In genomic region chr17:1031711-1032110, GRCh38 we compare ENCODE assay signal across 13 cellular contexts. TPM values are rescaled to one million over a fixed set of nuclear protein-coding genes. Genes with fewer than 3 reads are reported as not detected.
A peak's percentile ranks its signal among the peaks of the same experiment; 100 is the strongest.
DNase-seq lines count a peak whose midpoint lies in the region; ATAC-seq and TF ChIP-seq lines count a peak whose summit lies in the region.
"Had no signal": no experiment of that assay in that cellular context is flagged by ENCODE, and none has a peak within 500 bp of the region (broad histone marks: within the 10 kb centered on the region; RNA-seq: fewer than 3 reads in every experiment).

No MANE protein-coding gene starts in this region.

- peak overlapping the region; percentile 90 for H3K4me2 ChIP-seq in GM23338
- H3K4me2 ChIP-seq: PC-9 had no signal

- H3K27ac ChIP-seq in GM23338 (ENCODE audit: low read depth) = no peak overlapping the region
- H3K27ac ChIP-seq in endodermal cell (ENCODE audit: low read depth, low read length) = no peak overlapping the region
- H3K27ac ChIP-seq: PC-9 had no signal

- H3K27me3 ChIP-seq in GM23338 (ENCODE audit: insufficient read depth) = no peaks in the 10 kb centered on the region; the same call in 1 of the 2 replicates
- peaks cover 24% of the 10 kb centered on the region for H3K27me3 ChIP-seq in endodermal cell (ENCODE audit: control insufficient read depth, insufficient read depth, low read length, poor library complexity, severe bottlenecking)

- H3K27ac Mint-ChIP-seq in GM23338 (no peak overlapping the region), endodermal cell (no peak overlapping the region)
- no peak overlapping the region for H3K27ac Mint-ChIP-seq in activated T-helper 17 cell treated with anti-CD3 and anti-CD28 coated beads, Interleukin-2, amount 50 U/mL, for 72 hours
- H3K27ac Mint-ChIP-seq: activated B cell treated with CpG ODN at 0.5 μM for 24 hours; activated naive CD4-positive, alpha-beta T cell treated with anti-CD3 and anti-CD28 coated beads for 36 hours had no signal

- H3K36me3 Mint-ChIP-seq in GM23338 (ENCODE audit: low read depth) (0 out of 3 replicates have a peak, but pooled peaks cover 3% of the 10 kb centered on the region), endodermal cell (ENCODE audit: low read depth) (no peaks in the 10 kb centered on the region)
- H3K36me3 Mint-ChIP-seq in activated T-helper 17 cell treated with anti-CD3 and anti-CD28 coated beads, Interleukin-2, amount 50 U/mL, for 72 hours (ENCODE audit: low read depth) = peaks cover 5% of the 10 kb centered on the region

- H3F3A ChIP-seq in GM23338 (replicated peaks; ENCODE audit: low read depth) = no peaks in the 10 kb centered on the region

- no peaks in the 10 kb centered on the region; the same call in 1 of the 2 replicates for H4K20me1 ChIP-seq in GM23338 (replicated peaks; ENCODE audit: insufficient read depth)

- H3K4me3 ChIP-seq in GM23338 = peak overlapping the region; percentile 77
- H3K4me3 ChIP-seq in endodermal cell (ENCODE audit: low read length) = no peak overlapping the region
- peak overlapping the region; percentile 22 for H3K4me3 ChIP-seq in skeletal muscle cell (ENCODE audit: low read depth, low read length)
- H3K4me3 ChIP-seq: PC-9 had no signal

- WGBS in endodermal cell (ENCODE audit: insufficient coverage in 1 of 2, insufficient read length in 1 of 2), 2 experiments = 0 to 5% methylated on average over 7 to 23 of the region's 35 CpGs

- H3K4me3 Mint-ChIP-seq in GM23338 = peak overlapping the region; percentile 76; the same call in 2 of the 3 replicates
- peak overlapping the region; percentile 42 for H3K4me3 Mint-ChIP-seq in endodermal cell
- no peak overlapping the region for H3K4me3 Mint-ChIP-seq in activated T-helper 17 cell treated with anti-CD3 and anti-CD28 coated beads, Interleukin-2, amount 50 U/mL, for 72 hours
- H3K4me3 Mint-ChIP-seq: activated B cell treated with CpG ODN at 0.5 μM for 24 hours; activated naive CD4-positive, alpha-beta T cell treated with anti-CD3 and anti-CD28 coated beads for 36 hours had no signal

- no peaks in the 10 kb centered on the region for H3K9me3 ChIP-seq in endodermal cell (ENCODE audit: control insufficient read depth, low read length)
- H3K9me3 ChIP-seq: Caco-2 had no signal

- H2AFZ ChIP-seq in GM23338 = no peak overlapping the region; the same call in 1 of the 2 replicates
- H2AFZ ChIP-seq: PC-9 had no signal

- no peaks in the 10 kb centered on the region for H3K9me2 ChIP-seq in GM23338 (ENCODE audit: insufficient read depth)

- H3K79me2 ChIP-seq in GM23338 (replicated peaks; ENCODE audit: insufficient read depth) = no peaks in the 10 kb centered on the region

- H3K4me1 ChIP-seq in GM23338 (ENCODE audit: insufficient read depth) (no peaks in the 10 kb centered on the region), endodermal cell (ENCODE audit: control insufficient read depth, insufficient read depth, low read length) (no peaks in the 10 kb centered on the region)
- H3K4me1 ChIP-seq: Caco-2 had no signal

- H3K9ac ChIP-seq in endodermal cell (ENCODE audit: extremely low read depth, low read length, poor library complexity, severe bottlenecking) = no peak overlapping the region

- H3K9me3 Mint-ChIP-seq in GM23338 = peaks cover 2% of the 10 kb centered on the region; the same call in 2 of the 3 replicates
- H3K9me3 Mint-ChIP-seq in endodermal cell = no peaks in the 10 kb centered on the region
- H3K9me3 Mint-ChIP-seq in activated T-helper 17 cell treated with anti-CD3 and anti-CD28 coated beads, Interleukin-2, amount 50 U/mL, for 72 hours = no peaks in the 10 kb centered on the region
- H3K9me3 Mint-ChIP-seq: activated B cell treated with CpG ODN at 0.5 μM for 24 hours; activated naive CD4-positive, alpha-beta T cell treated with anti-CD3 and anti-CD28 coated beads for 36 hours had no signal

- H3K27me3 Mint-ChIP-seq in GM23338 (ENCODE audit: insufficient read depth, low read depth, poor library complexity) = peaks cover 10% of the 10 kb centered on the region
- peaks cover 15% of the 10 kb centered on the region for H3K27me3 Mint-ChIP-seq in endodermal cell (ENCODE audit: insufficient read depth)
- H3K27me3 Mint-ChIP-seq in activated T-helper 17 cell treated with anti-CD3 and anti-CD28 coated beads, Interleukin-2, amount 50 U/mL, for 72 hours = no peaks in the 10 kb centered on the region
- H3K27me3 Mint-ChIP-seq: activated B cell treated with CpG ODN at 0.5 μM for 24 hours had no signal

- ATAC-seq in GM23338 (peak; percentile 75), GM18861 (IDR thresholded peaks at IDR 0.05; ENCODE audit: unreplicated experiment) (no peak), HG02623 (IDR thresholded peaks at IDR 0.05; ENCODE audit: unreplicated experiment) (no peak)
- no peak for ATAC-seq in activated T-helper 17 cell treated with anti-CD3 and anti-CD28 coated beads, Interleukin-2, amount 50 U/mL, for 72 hours (replicated peaks)

- H3K36me3 ChIP-seq in GM23338 (ENCODE audit: insufficient read depth) (no peaks in the 10 kb centered on the region), endodermal cell (ENCODE audit: control insufficient read depth, insufficient read depth, low read length) (no peaks in the 10 kb centered on the region)

- peak; percentile 79 for DNase-seq in GM23338 (ENCODE audit: low spot score)
- peak; percentile 91 for DNase-seq in endodermal cell
- peak; percentile 74 for DNase-seq in iPS-NIHi7 (ENCODE audit: extremely low spot score)
- DNase-seq in skeletal muscle cell (ENCODE audit: low read depth) = no peak
- no peak for DNase-seq in activated T-cell treated with anti-CD3 and anti-CD28 coated beads, Interleukin-2, amount 50 U/mL, for 48 hours
- DNase-seq: activated B cell treated with CpG ODN at 0.5 μM for 24 hours; activated naive CD4-positive, alpha-beta T cell treated with anti-CD3 and anti-CD28 coated beads for 36 hours; Caco-2; NCI-H146; PC-9 had no signal

- TF ChIP-seq CTCF in GM23338 (conservative IDR thresholded peaks at IDR 0.05; ENCODE audit: low read depth in 2 of 2) (no peak), endodermal cell (conservative IDR thresholded peaks at IDR 0.05) (no peak)

- H3K4me1 Mint-ChIP-seq in GM23338 = peaks cover 6% of the 10 kb centered on the region; the same call in 2 of the 3 replicates
- H3K4me1 Mint-ChIP-seq in endodermal cell = no peaks in the 10 kb centered on the region
- H3K4me1 Mint-ChIP-seq in activated T-helper 17 cell treated with anti-CD3 and anti-CD28 coated beads, Interleukin-2, amount 50 U/mL, for 72 hours = no peaks in the 10 kb centered on the region

TF ChIP-seq in GM23338, 12 proteins besides CTCF, POLR2A, EP300 and RAD21 (continues in another document):
- TF ChIP-seq EZH2phosphoT487 (IDR thresholded peaks at IDR 0.05; ENCODE audit: unreplicated experiment) (no peak), CREB1 (CRISPR knock-in tag; IDR thresholded peaks at IDR 0.05; ENCODE audit: low read depth) (no peak), EZH2 (IDR thresholded peaks at IDR 0.05; ENCODE audit: low read depth, unreplicated experiment) (no peak), NANOG (IDR thresholded peaks at IDR 0.05; ENCODE audit: borderline replicate concordance) (no peak), JUNB (IDR thresholded peaks at IDR 0.05; ENCODE audit: unreplicated experiment) (no peak), REST (IDR thresholded peaks at IDR 0.05; ENCODE audit: unreplicated experiment) (no peak)

RNA-seq across cellular contexts. Expression of gene TIMM22, which starts 34.8 kb away (rescaled TPM):
- 23.1 and 24.4 TPM in 2 replicates for total RNA-seq in GM23338 (2014; rRNA removed; shearing (Covaris generic))
- polyA plus RNA-seq in GM23338 (2016; fragmentation: Nextera tagmentation; extraction: Ambion mirVana) = 20.2 and 21.9 TPM in 2 replicates
- total RNA-seq in endodermal cell = 10 to 100 TPM; 13.6 to 14.6 TPM
- polyA plus RNA-seq in endodermal cell (2013, experiment 1 of 2) = 13.7 TPM
- polyA plus RNA-seq in endodermal cell (2013, experiment 2 of 2) = 11.9 TPM
- 10 to 100 TPM in 1 of 2 donors, 1 to 10 TPM in 1; 6.6 to 12.9 TPM for total RNA-seq in activated T-helper 17 cell treated with anti-CD3 and anti-CD28 coated beads, Interleukin-2, amount 50 U/mL, for 72 hours

RNA-seq across cellular contexts. Expression of gene NXN, which starts 52.1 kb away (rescaled TPM):
- 90.4 and 105 TPM in 2 replicates for total RNA-seq in GM23338 (2014; rRNA removed; shearing (Covaris generic))
- polyA plus RNA-seq in GM23338 (2016; fragmentation: Nextera tagmentation; extraction: Ambion mirVana) = 31.8 and 36.2 TPM in 2 replicates
- total RNA-seq in endodermal cell = 100 to 1,000 TPM; 124 to 201 TPM
- 132 TPM for polyA plus RNA-seq in endodermal cell (2013, experiment 1 of 2)
- polyA plus RNA-seq in endodermal cell (2013, experiment 2 of 2) = 112 TPM
- total RNA-seq in activated T-helper 17 cell treated with anti-CD3 and anti-CD28 coated beads, Interleukin-2, amount 50 U/mL, for 72 hours = under 1 TPM; 0.37 to 0.95 TPM

Comparison
In these comparisons a context has a peak if more than half of its experiments do, and no peak if none do; other contexts are left out.
1. DNase-seq: peak in GM23338 (single experiment), endodermal cell (single experiment) and iPS-NIHi7 (single experiment); none in skeletal muscle cell (single experiment) and activated T-cell treated with anti-CD3 and anti-CD28 coated beads, Interleukin-2, amount 50 U/mL, for 48 hours (0 of 2).
2. RNA of gene NXN, which starts 52.1 kb away (total RNA-seq): 124 to 201 TPM in endodermal cell and 90.4 to 105 TPM in GM23338; 0.37 to 0.95 TPM in activated T-helper 17 cell treated with anti-CD3 and anti-CD28 coated beads, Interleukin-2, amount 50 U/mL, for 72 hours; every median in the first group is over 10 times any median in the second.